Comparison of ENCODE assay signal across 1 cellular context in the genomic region with DNA sequence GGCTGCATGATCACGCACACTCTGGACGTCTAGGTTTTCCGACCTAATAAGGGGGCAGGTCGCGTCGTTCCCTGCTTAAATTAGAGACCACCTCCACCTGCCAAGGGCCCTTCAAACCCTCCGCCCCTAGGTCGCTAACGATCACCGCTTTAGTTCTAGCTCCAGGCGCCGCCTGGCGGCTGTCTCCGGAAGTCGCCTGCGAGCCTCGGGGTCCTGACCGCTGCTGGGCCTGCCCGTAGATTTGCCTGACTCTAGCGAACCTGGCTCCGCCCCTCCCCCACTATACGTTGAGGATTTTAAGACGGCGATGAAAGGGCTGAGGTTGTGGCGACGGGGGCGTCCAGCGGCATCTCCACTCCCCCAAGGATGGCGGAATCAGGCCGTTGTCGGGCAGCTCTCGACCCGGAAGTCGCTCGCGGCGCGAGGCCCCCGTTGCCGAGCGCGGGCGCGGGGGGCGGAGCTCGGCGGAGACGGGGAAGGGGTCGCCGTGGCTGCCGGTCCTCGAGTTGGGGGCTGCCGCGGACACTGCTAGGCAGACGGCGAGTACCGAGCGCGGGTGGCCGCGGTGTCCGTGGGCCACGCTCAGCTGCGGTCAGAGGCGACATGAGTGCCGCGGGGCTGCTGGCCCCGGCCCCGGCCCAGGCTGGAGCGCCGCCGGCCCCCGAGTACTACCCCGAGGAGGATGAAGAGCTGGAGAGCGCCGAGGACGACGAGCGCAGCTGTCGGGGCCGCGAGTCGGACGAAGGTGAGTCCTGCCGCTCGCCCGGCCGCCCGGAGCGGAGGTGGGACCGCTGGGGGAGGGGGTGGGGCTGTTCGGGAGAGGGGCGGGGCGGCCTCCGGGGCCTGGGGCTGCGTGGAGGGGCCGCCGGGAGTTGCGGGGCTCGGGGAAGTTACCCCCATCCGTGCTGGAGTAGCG.
A peak's percentile ranks its signal among the peaks of the same experiment; 100 is the strongest.
TF ChIP-seq lines count a peak whose summit lies in the region.

A gene with protein sequence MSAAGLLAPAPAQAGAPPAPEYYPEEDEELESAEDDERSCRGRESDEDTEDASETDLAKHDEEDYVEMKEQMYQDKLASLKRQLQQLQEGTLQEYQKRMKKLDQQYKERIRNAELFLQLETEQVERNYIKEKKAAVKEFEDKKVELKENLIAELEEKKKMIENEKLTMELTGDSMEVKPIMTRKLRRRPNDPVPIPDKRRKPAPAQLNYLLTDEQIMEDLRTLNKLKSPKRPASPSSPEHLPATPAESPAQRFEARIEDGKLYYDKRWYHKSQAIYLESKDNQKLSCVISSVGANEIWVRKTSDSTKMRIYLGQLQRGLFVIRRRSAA (plus strand): TSS at position 467 of the 916 bp plus-strand sequence. CDS start 137 bp downstream, at position 604.

TF ChIP-seq in K562, 482 proteins besides CTCF, POLR2A, EP300 and RAD21 (continued from another document and continues in another):
- TF ChIP-seq, protein P1, sequence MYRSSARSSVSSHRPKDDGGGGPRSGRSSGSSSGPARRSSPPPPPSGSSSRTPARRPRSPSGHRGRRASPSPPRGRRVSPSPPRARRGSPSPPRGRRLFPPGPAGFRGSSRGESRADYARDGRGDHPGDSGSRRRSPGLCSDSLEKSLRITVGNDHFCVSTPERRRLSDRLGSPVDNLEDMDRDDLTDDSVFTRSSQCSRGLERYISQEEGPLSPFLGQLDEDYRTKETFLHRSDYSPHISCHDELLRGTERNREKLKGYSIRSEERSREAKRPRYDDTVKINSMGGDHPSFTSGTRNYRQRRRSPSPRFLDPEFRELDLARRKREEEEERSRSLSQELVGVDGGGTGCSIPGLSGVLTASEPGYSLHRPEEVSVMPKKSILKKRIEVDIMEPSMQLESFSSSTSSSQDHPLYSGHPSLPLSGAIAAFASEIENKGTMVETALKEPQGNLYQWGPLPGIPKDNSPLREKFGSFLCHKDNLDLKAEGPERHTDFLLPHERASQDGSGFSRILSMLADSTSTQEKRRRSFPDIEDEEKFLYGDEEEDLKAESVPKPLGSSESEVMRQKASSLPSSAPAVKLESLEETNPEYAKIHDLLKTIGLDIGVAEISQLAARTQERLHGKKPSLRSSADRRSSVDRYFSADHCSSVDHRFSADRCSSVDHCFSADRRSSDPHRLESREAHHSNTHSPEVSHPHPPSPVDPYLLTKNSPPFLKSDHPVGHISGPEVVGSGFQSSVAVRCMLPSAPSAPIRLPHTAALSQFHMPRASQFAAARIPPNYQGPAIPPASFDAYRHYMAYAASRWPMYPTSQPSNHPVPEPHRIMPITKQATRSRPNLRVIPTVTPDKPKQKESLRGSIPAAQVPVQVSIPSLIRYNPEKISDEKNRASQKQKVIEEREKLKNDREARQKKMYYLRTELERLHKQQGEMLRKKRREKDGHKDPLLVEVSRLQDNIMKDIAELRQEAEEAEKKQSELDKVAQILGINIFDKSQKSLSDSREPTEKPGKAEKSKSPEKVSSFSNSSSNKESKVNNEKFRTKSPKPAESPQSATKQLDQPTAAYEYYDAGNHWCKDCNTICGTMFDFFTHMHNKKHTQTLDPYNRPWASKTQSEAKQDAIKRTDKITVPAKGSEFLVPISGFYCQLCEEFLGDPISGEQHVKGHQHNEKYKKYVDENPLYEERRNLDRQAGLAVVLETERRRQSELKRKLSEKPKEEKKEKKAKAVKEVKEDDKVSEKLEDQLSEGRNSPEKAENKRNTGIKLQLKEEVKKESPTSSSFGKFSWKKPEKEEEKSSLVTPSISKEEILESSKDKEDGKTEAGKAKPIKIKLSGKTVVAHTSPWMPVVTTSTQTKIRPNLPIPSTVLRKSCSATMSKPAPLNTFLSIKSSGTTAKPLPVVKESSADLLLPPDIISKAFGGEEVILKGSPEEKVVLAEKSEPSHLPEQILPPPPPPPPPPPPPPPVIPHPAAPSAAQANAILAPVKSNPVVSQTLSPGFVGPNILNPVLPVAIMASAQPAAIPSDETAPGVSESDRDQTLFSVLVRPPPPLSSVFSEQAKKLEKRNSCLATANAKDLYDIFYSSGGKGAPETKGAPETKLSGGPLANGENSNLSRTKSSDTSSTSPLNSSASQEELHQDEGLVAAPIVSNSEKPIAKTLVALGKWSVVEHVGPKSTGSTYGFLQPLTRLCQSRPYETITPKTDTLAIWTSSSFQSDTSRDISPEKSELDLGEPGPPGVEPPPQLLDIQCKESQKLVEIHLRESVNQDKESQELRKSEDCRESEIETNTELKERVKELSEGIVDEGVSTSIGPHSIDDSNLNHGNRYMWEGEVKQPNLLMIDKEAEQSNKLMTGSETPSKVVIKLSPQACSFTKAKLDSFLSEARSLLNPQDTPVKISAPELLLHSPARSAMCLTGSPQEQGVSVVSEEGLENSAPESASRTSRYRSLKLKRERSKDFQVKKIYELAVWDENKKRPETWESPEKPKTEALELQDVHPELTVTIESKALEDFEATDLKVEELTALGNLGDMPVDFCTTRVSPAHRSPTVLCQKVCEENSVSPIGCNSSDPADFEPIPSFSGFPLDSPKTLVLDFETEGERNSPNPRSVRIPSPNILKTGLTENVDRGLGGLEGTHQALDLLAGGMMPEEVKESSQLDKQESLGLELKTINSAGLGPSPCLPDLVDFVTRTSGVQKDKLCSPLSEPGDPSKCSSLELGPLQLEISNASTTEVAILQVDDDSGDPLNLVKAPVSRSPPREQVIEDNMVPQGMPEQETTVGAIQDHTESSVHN (IDR thresholded peaks at IDR 0.05; ENCODE audit: borderline replicate concordance in 1 of 2, low read depth in 1 of 2) = no peak
- TF ChIP-seq ETV5 (CRISPR knock-in tag; IDR thresholded peaks at IDR 0.05; ENCODE audit: low read depth) = no peak; the same call in 1 of the 2 replicates
- TF ChIP-seq ZNF23 (CRISPR knock-in tag; IDR thresholded peaks at IDR 0.05) = no peak
- TF ChIP-seq BRF1 (IDR thresholded peaks at IDR 0.05; ENCODE audit: borderline replicate concordance, extremely low read depth, insufficient read length) = no peak
- TF ChIP-seq, protein P2, sequence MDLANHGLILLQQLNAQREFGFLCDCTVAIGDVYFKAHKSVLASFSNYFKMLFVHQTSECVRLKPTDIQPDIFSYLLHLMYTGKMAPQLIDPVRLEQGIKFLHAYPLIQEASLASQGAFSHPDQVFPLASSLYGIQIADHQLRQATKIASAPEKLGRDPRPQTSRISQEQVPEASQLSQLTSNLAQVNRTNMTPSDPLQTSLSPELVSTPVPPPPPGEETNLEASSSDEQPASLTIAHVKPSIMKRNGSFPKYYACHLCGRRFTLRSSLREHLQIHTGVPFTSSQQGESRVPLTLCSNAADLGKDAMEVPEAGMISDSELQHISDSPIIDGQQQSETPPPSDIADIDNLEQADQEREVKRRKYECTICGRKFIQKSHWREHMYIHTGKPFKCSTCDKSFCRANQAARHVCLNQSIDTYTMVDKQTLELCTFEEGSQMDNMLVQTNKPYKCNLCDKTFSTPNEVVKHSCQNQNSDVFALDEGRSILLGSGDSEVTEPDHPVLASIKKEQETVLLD (IDR thresholded peaks at IDR 0.05) = no peak
- TF ChIP-seq ZNF354B (CRISPR knock-in tag; IDR thresholded peaks at IDR 0.05) = no peak
- TF ChIP-seq, protein P3, sequence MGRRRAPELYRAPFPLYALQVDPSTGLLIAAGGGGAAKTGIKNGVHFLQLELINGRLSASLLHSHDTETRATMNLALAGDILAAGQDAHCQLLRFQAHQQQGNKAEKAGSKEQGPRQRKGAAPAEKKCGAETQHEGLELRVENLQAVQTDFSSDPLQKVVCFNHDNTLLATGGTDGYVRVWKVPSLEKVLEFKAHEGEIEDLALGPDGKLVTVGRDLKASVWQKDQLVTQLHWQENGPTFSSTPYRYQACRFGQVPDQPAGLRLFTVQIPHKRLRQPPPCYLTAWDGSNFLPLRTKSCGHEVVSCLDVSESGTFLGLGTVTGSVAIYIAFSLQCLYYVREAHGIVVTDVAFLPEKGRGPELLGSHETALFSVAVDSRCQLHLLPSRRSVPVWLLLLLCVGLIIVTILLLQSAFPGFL (CRISPR knock-in tag; IDR thresholded peaks at IDR 0.05) = no peak
- TF ChIP-seq HDAC2 (IDR thresholded peaks at IDR 0.05) = no peak
- TF ChIP-seq, protein P4, sequence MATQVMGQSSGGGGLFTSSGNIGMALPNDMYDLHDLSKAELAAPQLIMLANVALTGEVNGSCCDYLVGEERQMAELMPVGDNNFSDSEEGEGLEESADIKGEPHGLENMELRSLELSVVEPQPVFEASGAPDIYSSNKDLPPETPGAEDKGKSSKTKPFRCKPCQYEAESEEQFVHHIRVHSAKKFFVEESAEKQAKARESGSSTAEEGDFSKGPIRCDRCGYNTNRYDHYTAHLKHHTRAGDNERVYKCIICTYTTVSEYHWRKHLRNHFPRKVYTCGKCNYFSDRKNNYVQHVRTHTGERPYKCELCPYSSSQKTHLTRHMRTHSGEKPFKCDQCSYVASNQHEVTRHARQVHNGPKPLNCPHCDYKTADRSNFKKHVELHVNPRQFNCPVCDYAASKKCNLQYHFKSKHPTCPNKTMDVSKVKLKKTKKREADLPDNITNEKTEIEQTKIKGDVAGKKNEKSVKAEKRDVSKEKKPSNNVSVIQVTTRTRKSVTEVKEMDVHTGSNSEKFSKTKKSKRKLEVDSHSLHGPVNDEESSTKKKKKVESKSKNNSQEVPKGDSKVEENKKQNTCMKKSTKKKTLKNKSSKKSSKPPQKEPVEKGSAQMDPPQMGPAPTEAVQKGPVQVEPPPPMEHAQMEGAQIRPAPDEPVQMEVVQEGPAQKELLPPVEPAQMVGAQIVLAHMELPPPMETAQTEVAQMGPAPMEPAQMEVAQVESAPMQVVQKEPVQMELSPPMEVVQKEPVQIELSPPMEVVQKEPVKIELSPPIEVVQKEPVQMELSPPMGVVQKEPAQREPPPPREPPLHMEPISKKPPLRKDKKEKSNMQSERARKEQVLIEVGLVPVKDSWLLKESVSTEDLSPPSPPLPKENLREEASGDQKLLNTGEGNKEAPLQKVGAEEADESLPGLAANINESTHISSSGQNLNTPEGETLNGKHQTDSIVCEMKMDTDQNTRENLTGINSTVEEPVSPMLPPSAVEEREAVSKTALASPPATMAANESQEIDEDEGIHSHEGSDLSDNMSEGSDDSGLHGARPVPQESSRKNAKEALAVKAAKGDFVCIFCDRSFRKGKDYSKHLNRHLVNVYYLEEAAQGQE (CRISPR knock-in tag; IDR thresholded peaks at IDR 0.05; ENCODE audit: low read depth) = 0 out of 2 replicates have a peak, but pooled peaks have one; percentile 61
- TF ChIP-seq, protein P5, sequence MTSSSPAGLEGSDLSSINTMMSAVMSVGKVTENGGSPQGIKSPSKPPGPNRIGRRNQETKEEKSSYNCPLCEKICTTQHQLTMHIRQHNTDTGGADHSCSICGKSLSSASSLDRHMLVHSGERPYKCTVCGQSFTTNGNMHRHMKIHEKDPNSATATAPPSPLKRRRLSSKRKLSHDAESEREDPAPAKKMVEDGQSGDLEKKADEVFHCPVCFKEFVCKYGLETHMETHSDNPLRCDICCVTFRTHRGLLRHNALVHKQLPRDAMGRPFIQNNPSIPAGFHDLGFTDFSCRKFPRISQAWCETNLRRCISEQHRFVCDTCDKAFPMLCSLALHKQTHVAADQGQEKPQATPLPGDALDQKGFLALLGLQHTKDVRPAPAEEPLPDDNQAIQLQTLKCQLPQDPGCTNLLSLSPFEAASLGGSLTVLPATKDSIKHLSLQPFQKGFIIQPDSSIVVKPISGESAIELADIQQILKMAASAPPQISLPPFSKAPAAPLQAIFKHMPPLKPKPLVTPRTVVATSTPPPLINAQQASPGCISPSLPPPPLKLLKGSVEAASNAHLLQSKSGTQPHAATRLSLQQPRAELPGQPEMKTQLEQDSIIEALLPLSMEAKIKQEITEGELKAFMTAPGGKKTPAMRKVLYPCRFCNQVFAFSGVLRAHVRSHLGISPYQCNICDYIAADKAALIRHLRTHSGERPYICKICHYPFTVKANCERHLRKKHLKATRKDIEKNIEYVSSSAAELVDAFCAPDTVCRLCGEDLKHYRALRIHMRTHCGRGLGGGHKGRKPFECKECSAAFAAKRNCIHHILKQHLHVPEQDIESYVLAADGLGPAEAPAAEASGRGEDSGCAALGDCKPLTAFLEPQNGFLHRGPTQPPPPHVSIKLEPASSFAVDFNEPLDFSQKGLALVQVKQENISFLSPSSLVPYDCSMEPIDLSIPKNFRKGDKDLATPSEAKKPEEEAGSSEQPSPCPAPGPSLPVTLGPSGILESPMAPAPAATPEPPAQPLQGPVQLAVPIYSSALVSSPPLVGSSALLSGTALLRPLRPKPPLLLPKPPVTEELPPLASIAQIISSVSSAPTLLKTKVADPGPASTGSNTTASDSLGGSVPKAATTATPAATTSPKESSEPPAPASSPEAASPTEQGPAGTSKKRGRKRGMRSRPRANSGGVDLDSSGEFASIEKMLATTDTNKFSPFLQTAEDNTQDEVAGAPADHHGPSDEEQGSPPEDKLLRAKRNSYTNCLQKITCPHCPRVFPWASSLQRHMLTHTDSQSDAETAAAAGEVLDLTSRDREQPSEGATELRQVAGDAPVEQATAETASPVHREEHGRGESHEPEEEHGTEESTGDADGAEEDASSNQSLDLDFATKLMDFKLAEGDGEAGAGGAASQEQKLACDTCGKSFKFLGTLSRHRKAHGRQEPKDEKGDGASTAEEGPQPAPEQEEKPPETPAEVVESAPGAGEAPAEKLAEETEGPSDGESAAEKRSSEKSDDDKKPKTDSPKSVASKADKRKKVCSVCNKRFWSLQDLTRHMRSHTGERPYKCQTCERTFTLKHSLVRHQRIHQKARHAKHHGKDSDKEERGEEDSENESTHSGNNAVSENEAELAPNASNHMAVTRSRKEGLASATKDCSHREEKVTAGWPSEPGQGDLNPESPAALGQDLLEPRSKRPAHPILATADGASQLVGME (CRISPR knock-in tag; IDR thresholded peaks at IDR 0.05) = no peak
- TF ChIP-seq HDAC6 (IDR thresholded peaks at IDR 0.05; ENCODE audit: low read depth, low read length) = 0 out of 2 replicates have a peak, but pooled peaks have one; percentile 55
- TF ChIP-seq, protein P6, sequence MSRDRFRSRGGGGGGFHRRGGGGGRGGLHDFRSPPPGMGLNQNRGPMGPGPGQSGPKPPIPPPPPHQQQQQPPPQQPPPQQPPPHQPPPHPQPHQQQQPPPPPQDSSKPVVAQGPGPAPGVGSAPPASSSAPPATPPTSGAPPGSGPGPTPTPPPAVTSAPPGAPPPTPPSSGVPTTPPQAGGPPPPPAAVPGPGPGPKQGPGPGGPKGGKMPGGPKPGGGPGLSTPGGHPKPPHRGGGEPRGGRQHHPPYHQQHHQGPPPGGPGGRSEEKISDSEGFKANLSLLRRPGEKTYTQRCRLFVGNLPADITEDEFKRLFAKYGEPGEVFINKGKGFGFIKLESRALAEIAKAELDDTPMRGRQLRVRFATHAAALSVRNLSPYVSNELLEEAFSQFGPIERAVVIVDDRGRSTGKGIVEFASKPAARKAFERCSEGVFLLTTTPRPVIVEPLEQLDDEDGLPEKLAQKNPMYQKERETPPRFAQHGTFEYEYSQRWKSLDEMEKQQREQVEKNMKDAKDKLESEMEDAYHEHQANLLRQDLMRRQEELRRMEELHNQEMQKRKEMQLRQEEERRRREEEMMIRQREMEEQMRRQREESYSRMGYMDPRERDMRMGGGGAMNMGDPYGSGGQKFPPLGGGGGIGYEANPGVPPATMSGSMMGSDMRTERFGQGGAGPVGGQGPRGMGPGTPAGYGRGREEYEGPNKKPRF (IDR thresholded peaks at IDR 0.05; ENCODE audit: low read depth, low read length) = no peak
- TF ChIP-seq, protein P7, sequence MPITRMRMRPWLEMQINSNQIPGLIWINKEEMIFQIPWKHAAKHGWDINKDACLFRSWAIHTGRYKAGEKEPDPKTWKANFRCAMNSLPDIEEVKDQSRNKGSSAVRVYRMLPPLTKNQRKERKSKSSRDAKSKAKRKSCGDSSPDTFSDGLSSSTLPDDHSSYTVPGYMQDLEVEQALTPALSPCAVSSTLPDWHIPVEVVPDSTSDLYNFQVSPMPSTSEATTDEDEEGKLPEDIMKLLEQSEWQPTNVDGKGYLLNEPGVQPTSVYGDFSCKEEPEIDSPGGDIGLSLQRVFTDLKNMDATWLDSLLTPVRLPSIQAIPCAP (CRISPR knock-in tag; IDR thresholded peaks at IDR 0.05; ENCODE audit: borderline replicate concordance) = no peak
- no peak for TF ChIP-seq FOXP1 (CRISPR knock-in tag; IDR thresholded peaks at IDR 0.05)
- no peak for TF ChIP-seq ZNF436 (CRISPR knock-in tag; IDR thresholded peaks at IDR 0.05)
- TF ChIP-seq HNRNPH1 (optimal IDR thresholded peaks at IDR 0.05; ENCODE audit: low read depth, low read length) = no peak
- peak; percentile 59 for TF ChIP-seq ZFX (CRISPR knock-in tag; IDR thresholded peaks at IDR 0.05)
- peak; percentile 16 for TF ChIP-seq SMAD1 (IDR thresholded peaks at IDR 0.05; ENCODE audit: low read depth, low read length, partially characterized antibody)
- TF ChIP-seq NFE2 (IDR thresholded peaks at IDR 0.05; ENCODE audit: low read depth) = peak; percentile 98
- no peak for TF ChIP-seq CBFA2T2 (conservative IDR thresholded peaks at IDR 0.05)
- TF ChIP-seq SAFB2 (IDR thresholded peaks at IDR 0.05; ENCODE audit: borderline replicate concordance, low read depth, low read length, severe bottlenecking) = no peak
